ENCODE assay signal across 8 cellular contexts in genomic region chr15:50909044-50909342, GRCh38. TPM values are rescaled to one million over a fixed set of nuclear protein-coding genes. Genes with fewer than 3 reads are reported as not detected.
DNase-seq lines count a peak whose midpoint lies in the region; ATAC-seq and TF ChIP-seq lines count a peak whose summit lies in the region.

No MANE protein-coding gene starts in this region.

- intact Hi-C loops in gastrocnemius medialis (cut with DNase I; ENCODE audit: low total_unique reads): loop anchor here (2.0 to 5.0 kb wide), 3 partner anchors 146 to 1287 kb away; partner anchors contain the start of genes DTWD1 and FAM227B

- H3K36me3 ChIP-seq in gastrocnemius medialis: peaks cover 0 to 20% of the 10 kb centered on the region in 2 donors

- TF ChIP-seq CTCF in fibroblast of the aortic adventitia (IDR thresholded peaks at IDR 0.05; ENCODE audit: insufficient read depth, low read length): no peak
- TF ChIP-seq CTCF in gastrocnemius medialis (IDR thresholded peaks at IDR 0.05 in 4 of 5, conservative IDR thresholded peaks at IDR 0.05 in 1 of 5): no peak

- no peak for DNase-seq in activated T-cell treated with anti-CD3 and anti-CD28 coated beads, Interleukin-2, amount 50 U/mL, for 24 hours
- DNase-seq in activated T-cell treated with anti-CD3 and anti-CD28 coated beads for 4 hours (no peak), fibroblast of the aortic adventitia (ENCODE audit: low read depth) (peak; percentile 26), gastrocnemius medialis (no peak), GM03348 (ENCODE audit: low spot score) (no peak)

- peak; percentile 45 for ATAC-seq in SK-N-SH treated with all-trans-retinoic acid at 6 μM for 48 hours
- ATAC-seq in gastrocnemius medialis: peak; percentile 19 to 28
- ATAC-seq in HG03280 (IDR thresholded peaks at IDR 0.05; ENCODE audit: unreplicated experiment): no peak
- ATAC-seq in GM18858 (IDR thresholded peaks at IDR 0.05; ENCODE audit: unreplicated experiment): no peak

- no peaks in the 10 kb centered on the region for H3K9me3 Mint-ChIP-seq in activated T-cell treated with anti-CD3 and anti-CD28 coated beads, Interleukin-2, amount 50 U/mL, for 24 hours

- in situ Hi-C loops in gastrocnemius medialis (cut with MboI; ENCODE audit: low sequenced_read_pairs in 4 of 4): loop anchor here in 3 of 4 donors (10.0 to 25.0 kb wide), 3 partner anchors 234 to 472 kb away; no protein-coding TSS in a partner anchor

- H3K4me1 ChIP-seq in gastrocnemius medialis: peaks cover 18 to 24% of the 10 kb centered on the region in 2 donors

- peaks cover 48% of the 10 kb centered on the region for H3K36me3 Mint-ChIP-seq in activated T-cell treated with anti-CD3 and anti-CD28 coated beads, Interleukin-2, amount 50 U/mL, for 24 hours (ENCODE audit: low read depth)

- no peaks in the 10 kb centered on the region for H3K27me3 ChIP-seq in gastrocnemius medialis

- H3K4me1 Mint-ChIP-seq in activated T-cell treated with anti-CD3 and anti-CD28 coated beads, Interleukin-2, amount 50 U/mL, for 24 hours (ENCODE audit: low read depth): peaks cover 33% of the 10 kb centered on the region

- H3K4me3 ChIP-seq in fibroblast of the aortic adventitia (ENCODE audit: low read depth, low read length) (peak overlapping the region; percentile 87), gastrocnemius medialis (peak overlapping the region; percentile 80 to 99 (median 94))

- H3K27me3 Mint-ChIP-seq in activated T-cell treated with anti-CD3 and anti-CD28 coated beads, Interleukin-2, amount 50 U/mL, for 24 hours: no peaks in the 10 kb centered on the region

- peak overlapping the region; percentile 84 to 95 (median 92) for H3K27ac ChIP-seq in gastrocnemius medialis

- peak overlapping the region; percentile 99 for H3K27ac Mint-ChIP-seq in activated T-cell treated with anti-CD3 and anti-CD28 coated beads, Interleukin-2, amount 50 U/mL, for 24 hours

- no peak for TF ChIP-seq POLR2A in gastrocnemius medialis (IDR thresholded peaks at IDR 0.05)

- no peaks in the 10 kb centered on the region for H3K9me3 ChIP-seq in gastrocnemius medialis

- H3K4me3 Mint-ChIP-seq in activated T-cell treated with anti-CD3 and anti-CD28 coated beads, Interleukin-2, amount 50 U/mL, for 24 hours: peak overlapping the region; percentile 85

TF ChIP-seq in SK-N-SH treated with all-trans-retinoic acid at 6 μM for 48 hours, 23 proteins besides CTCF, POLR2A, EP300 and RAD21:
- TF ChIP-seq RARB (CRISPR knock-in tag; IDR thresholded peaks at IDR 0.05) (no peak), SNAI2 (CRISPR knock-in tag; IDR thresholded peaks at IDR 0.05) (no peak), PPARA (CRISPR knock-in tag; IDR thresholded peaks at IDR 0.05; ENCODE audit: borderline replicate concordance) (no peak), PATZ1 (CRISPR knock-in tag; IDR thresholded peaks at IDR 0.05; ENCODE audit: borderline replicate concordance) (no peak), CSDC2 (CRISPR knock-in tag; IDR thresholded peaks at IDR 0.05) (no peak), ZNF565 (CRISPR knock-in tag; conservative IDR thresholded peaks at IDR 0.05; ENCODE audit: low read depth) (no peak), POU6F1 (CRISPR knock-in tag; IDR thresholded peaks at IDR 0.05; ENCODE audit: borderline replicate concordance, low read depth) (no peak), ISL1 (CRISPR knock-in tag; IDR thresholded peaks at IDR 0.05) (no peak), CSRNP3 (CRISPR knock-in tag; IDR thresholded peaks at IDR 0.05) (no peak), ZC3H10 (CRISPR knock-in tag; IDR thresholded peaks at IDR 0.05) (no peak), ARNTL (CRISPR knock-in tag; IDR thresholded peaks at IDR 0.05; ENCODE audit: borderline replicate concordance, low read depth) (no peak), ZFP3 (CRISPR knock-in tag; IDR thresholded peaks at IDR 0.05) (no peak), TCF4 (CRISPR knock-in tag; IDR thresholded peaks at IDR 0.05; ENCODE audit: borderline replicate concordance) (no peak), ESRRG (CRISPR knock-in tag; IDR thresholded peaks at IDR 0.05) (no peak), TSHZ2 (CRISPR knock-in tag; IDR thresholded peaks at IDR 0.05) (no peak)
- TF ChIP-seq, protein P1, sequence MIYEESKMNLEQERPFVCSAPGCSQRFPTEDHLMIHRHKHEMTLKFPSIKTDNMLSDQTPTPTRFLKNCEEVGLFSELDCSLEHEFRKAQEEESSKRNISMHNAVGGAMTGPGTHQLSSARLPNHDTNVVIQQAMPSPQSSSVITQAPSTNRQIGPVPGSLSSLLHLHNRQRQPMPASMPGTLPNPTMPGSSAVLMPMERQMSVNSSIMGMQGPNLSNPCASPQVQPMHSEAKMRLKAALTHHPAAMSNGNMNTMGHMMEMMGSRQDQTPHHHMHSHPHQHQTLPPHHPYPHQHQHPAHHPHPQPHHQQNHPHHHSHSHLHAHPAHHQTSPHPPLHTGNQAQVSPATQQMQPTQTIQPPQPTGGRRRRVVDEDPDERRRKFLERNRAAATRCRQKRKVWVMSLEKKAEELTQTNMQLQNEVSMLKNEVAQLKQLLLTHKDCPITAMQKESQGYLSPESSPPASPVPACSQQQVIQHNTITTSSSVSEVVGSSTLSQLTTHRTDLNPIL (CRISPR knock-in tag; IDR thresholded peaks at IDR 0.05; ENCODE audit: low read depth): no peak

RNA-seq across cellular contexts. Expression of gene AP4E1, which starts 0.5 kb away (rescaled TPM):
- total RNA-seq in fibroblast of the aortic adventitia (ENCODE audit: low replicate concordance): 12.2 and 17.1 TPM in 2 replicates
- 10 to 100 TPM; 11.6 to 14.0 (median 13.4) TPM for total RNA-seq in gastrocnemius medialis

Comparison
In these comparisons a context has a peak if more than half of its experiments do, and no peak if none do; other contexts are left out.
1. ATAC-seq: peak in SK-N-SH treated with all-trans-retinoic acid at 6 μM for 48 hours (single experiment) and gastrocnemius medialis (2 of 2); none in HG03280 (single experiment) and GM18858 (single experiment).